ENCODE assay signal across 20 cellular contexts in the genomic region with DNA sequence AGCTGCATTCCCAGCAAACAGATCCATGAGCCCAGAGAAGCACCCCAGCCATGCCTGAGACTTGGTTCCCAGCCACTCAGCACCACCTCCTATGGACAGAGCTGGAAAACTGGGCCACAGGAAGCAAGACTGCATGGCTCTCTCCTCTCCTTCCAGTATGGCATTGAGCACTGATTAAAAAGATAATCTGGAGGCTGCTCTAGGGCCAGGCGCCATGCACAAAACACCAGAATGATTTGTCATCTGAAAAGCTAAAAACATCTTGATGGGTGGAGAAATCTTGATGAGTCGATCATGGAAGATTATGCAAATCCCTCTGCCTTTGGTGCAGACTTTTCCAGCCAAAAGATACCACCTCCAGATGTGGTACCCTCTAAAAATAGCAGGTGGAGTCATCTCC.
DNase-seq lines count a peak whose midpoint lies in the region; FAIRE-seq and TF ChIP-seq lines count a peak whose summit lies in the region.
"Had no signal": no experiment of that assay in that cellular context is flagged by ENCODE, and none has a peak within 500 bp of the region (broad histone marks: within the 10 kb centered on the region; RNA-seq: fewer than 3 reads in every experiment).

No MANE protein-coding gene starts in this region.

- H3K4me1 ChIP-seq in astrocyte (ENCODE audit: insufficient read depth, low read length) = no peaks in the 10 kb centered on the region
- H3K4me1 ChIP-seq in keratinocyte (ENCODE audit: control insufficient read depth, extremely low read depth, insufficient read depth, low read length) = no peaks in the 10 kb centered on the region
- H3K4me1 ChIP-seq: ascending aorta, HAP-1 had no signal

- dilution Hi-C loops in keratinocyte (cut with MboI; ENCODE audit: extremely low pct_ligation_motif_present, low sequenced_read_pairs) = no loop called here

- peaks cover 8% of the 10 kb centered on the region for H3K9me3 Mint-ChIP-seq in astrocyte (ENCODE audit: unreplicated experiment)
- no peaks in the 10 kb centered on the region for H3K9me3 Mint-ChIP-seq in T-helper 2 cell treated with Interferon-gamma antibody and Interleukin-4, amounts not matched to agents 5 μg/mL and 100 μg/mL, for 36 hours
- H3K9me3 Mint-ChIP-seq: stimulated activated effector memory CD8-positive, alpha-beta T cell treated with anti-CD3 and anti-CD28 coated beads, Interleukin-12 subunit alpha, Interleukin-12 subunit beta, amount 100 ng/mL, for 72 hours had no signal

- H3K9ac ChIP-seq in astrocyte (ENCODE audit: low read length) (no peak overlapping the region), keratinocyte (ENCODE audit: control insufficient read depth, extremely low read depth, insufficient read depth, low read length) (no peak overlapping the region)

- H3K36me3 ChIP-seq in astrocyte (ENCODE audit: insufficient read depth, low read length) (no peaks in the 10 kb centered on the region), keratinocyte (ENCODE audit: control insufficient read depth in 2 of 2, extremely low read depth in 1 of 2, insufficient read depth in 2 of 2, low read length in 2 of 2) (no peaks in the 10 kb centered on the region)
- H3K36me3 ChIP-seq: ascending aorta, HAP-1, right lobe of liver had no signal

- H3K4me3 ChIP-seq in astrocyte (ENCODE audit: insufficient read depth, low read depth, low read length) (no peak overlapping the region), keratinocyte (ENCODE audit: control insufficient read depth in 2 of 3, extremely low read depth in 1 of 3, insufficient read depth in 2 of 3, low read depth in 1 of 3, low read length in 3 of 3) (no peak overlapping the region)
- H3K4me3 ChIP-seq: ascending aorta, HAP-1, right lobe of liver had no signal

- H2AFZ ChIP-seq in astrocyte (ENCODE audit: low read depth, low read length) (no peak overlapping the region), keratinocyte (ENCODE audit: control insufficient read depth, low read length) (peak overlapping the region; percentile 49)

- DNase-seq in AG20443 (ENCODE audit: low spot score) (peak; percentile 81), HS-5 (ENCODE audit: low read depth) (peak; percentile 56), astrocyte (ENCODE audit: low read depth) (peak; percentile 6), keratinocyte (ENCODE audit: low read depth, low spot score) (no peak), GM10266 (ENCODE audit: extremely low spot score) (no peak), Kasumi-1 (lab: John Stamatoyannopoulos, UW) (no peak)
- no peak for DNase-seq in T-helper 2 cell treated with Interferon-gamma antibody and Interleukin-4, amounts not matched to agents 5 μg/mL and 100 μg/mL, for 36 hours (ENCODE audit: low spot score)
- no peak for DNase-seq in activated CD4-positive, alpha-beta T cell treated with anti-CD3 and anti-CD28 coated beads for 48 hours
- DNase-seq: activated CD4-positive, alpha-beta T cell treated with anti-CD3 and anti-CD28 coated beads, Interleukin-2, amount 50 U/mL, for 48 hours; hippocampal formation; naive thymus-derived CD4-positive, alpha-beta T cell; NCI-H1048; right lobe of liver; T-helper 1 cell had no signal

- FAIRE-seq in astrocyte (lab: Jason Lieb, UNC) (no peak), keratinocyte (lab: Jason Lieb, UNC) (no peak)

- H3K27me3 ChIP-seq in astrocyte (ENCODE audit: insufficient read depth, low read length) = no peaks in the 10 kb centered on the region
- H3K27me3 ChIP-seq in keratinocyte (ENCODE audit: control insufficient read depth, extremely low read depth, insufficient read depth, low read length) = peaks cover 18% of the 10 kb centered on the region
- H3K27me3 ChIP-seq: ascending aorta, right lobe of liver had no signal

- H3K4me2 ChIP-seq in astrocyte (ENCODE audit: low read length) (peak overlapping the region; percentile 8), keratinocyte (ENCODE audit: control insufficient read depth, extremely low read depth, insufficient read depth, low read depth, low read length) (no peak overlapping the region)

- TF ChIP-seq CTCF in astrocyte (IDR thresholded peaks at IDR 0.05; ENCODE audit: insufficient read depth, low read depth, low read length) (no peak), keratinocyte (optimal IDR thresholded peaks at IDR 0.05 in 1 of 3, IDR thresholded peaks at IDR 0.05 in 1 of 3, conservative IDR thresholded peaks at IDR 0.05 in 1 of 3; ENCODE audit: extremely low read depth in 1 of 3, insufficient read depth in 2 of 3, low read length in 3 of 3) (no peak), GM10266 (IDR thresholded peaks at IDR 0.05; ENCODE audit: control insufficient read depth, insufficient read depth, low read depth, missing control alignments) (no peak)

- H3K79me2 ChIP-seq in astrocyte (ENCODE audit: insufficient read depth, low read length) (no peaks in the 10 kb centered on the region), keratinocyte (ENCODE audit: control insufficient read depth, insufficient read depth, low read length) (no peaks in the 10 kb centered on the region)

- peaks cover 4% of the 10 kb centered on the region for H3K36me3 Mint-ChIP-seq in astrocyte (ENCODE audit: low read depth, unreplicated experiment)
- no peaks in the 10 kb centered on the region for H3K36me3 Mint-ChIP-seq in T-helper 2 cell treated with Interferon-gamma antibody and Interleukin-4, amounts not matched to agents 5 μg/mL and 100 μg/mL, for 36 hours (ENCODE audit: low read depth)
- H3K36me3 Mint-ChIP-seq: IgD-negative memory B cell; memory B cell; naive thymus-derived CD4-positive, alpha-beta T cell; stimulated activated effector memory CD8-positive, alpha-beta T cell treated with anti-CD3 and anti-CD28 coated beads, Interleukin-12 subunit alpha, Interleukin-12 subunit beta, amount 100 ng/mL, for 72 hours had no signal

- no peak overlapping the region for H3K27ac ChIP-seq in astrocyte (ENCODE audit: low read depth, low read length)
- no peak overlapping the region for H3K27ac ChIP-seq in keratinocyte (ENCODE audit: control insufficient read depth, insufficient read depth, low read length)
- H3K27ac ChIP-seq: ascending aorta, right lobe of liver, VCaP had no signal

- no peak overlapping the region for H3K27ac Mint-ChIP-seq in astrocyte (ENCODE audit: unreplicated experiment)
- H3K27ac Mint-ChIP-seq in T-helper 2 cell treated with Interferon-gamma antibody and Interleukin-4, amounts not matched to agents 5 μg/mL and 100 μg/mL, for 36 hours = no peak overlapping the region
- H3K27ac Mint-ChIP-seq: IgD-negative memory B cell; memory B cell; naive thymus-derived CD4-positive, alpha-beta T cell; stimulated activated effector memory CD8-positive, alpha-beta T cell treated with anti-CD3 and anti-CD28 coated beads, Interleukin-12 subunit alpha, Interleukin-12 subunit beta, amount 100 ng/mL, for 72 hours had no signal

- H3K4me3 Mint-ChIP-seq in astrocyte (ENCODE audit: unreplicated experiment) = no peak overlapping the region
- H3K4me3 Mint-ChIP-seq in T-helper 2 cell treated with Interferon-gamma antibody and Interleukin-4, amounts not matched to agents 5 μg/mL and 100 μg/mL, for 36 hours = no peak overlapping the region
- H3K4me3 Mint-ChIP-seq: memory B cell; naive thymus-derived CD4-positive, alpha-beta T cell; stimulated activated effector memory CD8-positive, alpha-beta T cell treated with anti-CD3 and anti-CD28 coated beads, Interleukin-12 subunit alpha, Interleukin-12 subunit beta, amount 100 ng/mL, for 72 hours had no signal

- H4K20me1 ChIP-seq in astrocyte (ENCODE audit: insufficient read depth, low read length) = no peaks in the 10 kb centered on the region
- no peaks in the 10 kb centered on the region for H4K20me1 ChIP-seq in keratinocyte (ENCODE audit: control insufficient read depth, extremely low read depth, insufficient read depth, low read length)

- peaks cover 57% of the 10 kb centered on the region for H3K27me3 Mint-ChIP-seq in astrocyte (ENCODE audit: low read depth, unreplicated experiment)
- peaks cover 24% of the 10 kb centered on the region for H3K27me3 Mint-ChIP-seq in T-helper 2 cell treated with Interferon-gamma antibody and Interleukin-4, amounts not matched to agents 5 μg/mL and 100 μg/mL, for 36 hours (ENCODE audit: low read depth)

- H3K9me3 ChIP-seq in astrocyte (ENCODE audit: insufficient read depth, low read depth, low read length) = no peaks in the 10 kb centered on the region
- H3K9me3 ChIP-seq in keratinocyte (ENCODE audit: control insufficient read depth, low read depth, low read length) = no peaks in the 10 kb centered on the region
- H3K9me3 ChIP-seq: HAP-1, right lobe of liver had no signal

- no peaks in the 10 kb centered on the region for H3K4me1 Mint-ChIP-seq in astrocyte (ENCODE audit: low read depth, unreplicated experiment)
- H3K4me1 Mint-ChIP-seq in T-helper 2 cell treated with Interferon-gamma antibody and Interleukin-4, amounts not matched to agents 5 μg/mL and 100 μg/mL, for 36 hours (ENCODE audit: low read depth) = peaks cover 10% of the 10 kb centered on the region
- H3K4me1 Mint-ChIP-seq: IgD-negative memory B cell; memory B cell; naive thymus-derived CD4-positive, alpha-beta T cell; stimulated activated effector memory CD8-positive, alpha-beta T cell treated with anti-CD3 and anti-CD28 coated beads, Interleukin-12 subunit alpha, Interleukin-12 subunit beta, amount 100 ng/mL, for 72 hours had no signal

- H3K9me1 ChIP-seq in keratinocyte (ENCODE audit: control insufficient read depth, extremely low read depth, insufficient read depth, low read length) = no peaks in the 10 kb centered on the region

Comparison
In these comparisons a context has a peak if more than half of its experiments do, and no peak if none do; other contexts are left out.
1. DNase-seq: peak in AG20443 (single experiment), HS-5 (single experiment) and astrocyte (single experiment); none in keratinocyte (single experiment), GM10266 (single experiment), T-helper 2 cell treated with Interferon-gamma antibody and Interleukin-4, amounts not matched to agents 5 μg/mL and 100 μg/mL, for 36 hours (single experiment), activated CD4-positive, alpha-beta T cell treated with anti-CD3 and anti-CD28 coated beads for 48 hours (single experiment) and Kasumi-1 (0 of 2).